In genomic region chr21:45592208-45592619, GRCh38 we compare ENCODE assay signal across 9 cellular contexts. TPM values are rescaled to one million over a fixed set of nuclear protein-coding genes. Genes with fewer than 3 reads are reported as not detected.
DNase-seq lines count a peak whose midpoint lies in the region; ATAC-seq and TF ChIP-seq lines count a peak whose summit lies in the region.
"Had no signal": no experiment of that assay in that cellular context is flagged by ENCODE, and none has a peak within 500 bp of the region (broad histone marks: within the 10 kb centered on the region; RNA-seq: fewer than 3 reads in every experiment).

No MANE protein-coding gene starts in this region.

- H3K27ac Mint-ChIP-seq in stimulated activated naive B cell treated with anti-CD40 and anti-IgM and Interleukin-4, amounts not matched to agents 10 μg/mL and 1 μg/mL and 100 μg/mL, for 72 hours, result no peak overlapping the region

- peaks cover 0 to 3% of the 10 kb centered on the region in 2 donors for H3K36me3 Mint-ChIP-seq in stimulated activated naive B cell treated with anti-CD40 and anti-IgM and Interleukin-4, amounts not matched to agents 10 μg/mL and 1 μg/mL and 100 μg/mL, for 72 hours

- H3K4me2 ChIP-seq in DND-41 (ENCODE audit: insufficient read depth, low read length), result no peak overlapping the region

- H3K9me3 ChIP-seq in DND-41 (ENCODE audit: insufficient read depth, low read length, severe bottlenecking) (no peaks in the 10 kb centered on the region), esophagus muscularis mucosa (peaks cover 0 to 14% (median 8%) of the 10 kb centered on the region in 4 donors)

- 0 out of 2 replicates have a peak, but pooled peaks cover 2% of the 10 kb centered on the region for H4K20me1 ChIP-seq in DND-41 (ENCODE audit: insufficient read depth, low read length)

- TF ChIP-seq CTCF in DND-41 (IDR thresholded peaks at IDR 0.05; ENCODE audit: borderline replicate concordance, extremely low read depth, low read length, poor library complexity, severe bottlenecking), result no peak
- TF ChIP-seq CTCF in fibroblast of the aortic adventitia (IDR thresholded peaks at IDR 0.05; ENCODE audit: insufficient read depth, low read length), result no peak
- TF ChIP-seq CTCF in esophagus muscularis mucosa (IDR thresholded peaks at IDR 0.05), result no peak

- no peaks in the 10 kb centered on the region for H3K27me3 ChIP-seq in DND-41 (ENCODE audit: insufficient read depth, low read length, poor library complexity)
- H3K27me3 ChIP-seq in esophagus muscularis mucosa, result peaks cover 0 to 68% (median 19%) of the 10 kb centered on the region in 4 donors

- H3K4me3 ChIP-seq in DND-41 (ENCODE audit: low read depth in 1 of 2, low read length in 2 of 2), result no peak overlapping the region
- H3K4me3 ChIP-seq in fibroblast of the aortic adventitia (ENCODE audit: low read depth, low read length), result no peak overlapping the region
- no peak overlapping the region for H3K4me3 ChIP-seq in esophagus muscularis mucosa
- H3K4me3 ChIP-seq: SK-N-MC had no signal

- no peaks in the 10 kb centered on the region for H3K36me3 ChIP-seq in DND-41 (ENCODE audit: insufficient read depth, low read length)
- no peaks in the 10 kb centered on the region for H3K36me3 ChIP-seq in esophagus muscularis mucosa

- H2AFZ ChIP-seq in DND-41 (ENCODE audit: low read depth, low read length), result no peak overlapping the region

- TF ChIP-seq POLR2A in esophagus muscularis mucosa (IDR thresholded peaks at IDR 0.05; ENCODE audit: low read depth), result no peak

- no peak overlapping the region for H3K9ac ChIP-seq in DND-41 (ENCODE audit: low read depth, low read length)

- no peak for TF ChIP-seq EP300 in esophagus muscularis mucosa (IDR thresholded peaks at IDR 0.05)

- intact Hi-C loops in esophagus muscularis mucosa (cut with DNase I), result no loop called here

- no peak overlapping the region for H3K27ac ChIP-seq in DND-41 (ENCODE audit: low read length)
- no peak overlapping the region for H3K27ac ChIP-seq in esophagus muscularis mucosa (replicated peaks in 1 of 4)
- H3K27ac ChIP-seq: SK-N-MC had no signal

- WGBS in esophagus muscularis mucosa, result 68% methylated on average over 3 of the region's 3 CpGs

- peaks cover 12% of the 10 kb centered on the region for H3K4me1 ChIP-seq in DND-41 (ENCODE audit: insufficient read depth, low read length)
- peaks cover 13 to 31% (median 22%) of the 10 kb centered on the region in 4 donors for H3K4me1 ChIP-seq in esophagus muscularis mucosa

- peak; percentile 49 for DNase-seq in DND-41
- peak; percentile 82 to 84 for DNase-seq in activated CD4-positive, alpha-beta T cell treated with anti-CD3 and anti-CD28 coated beads for 4 hours
- peak; percentile 10 for DNase-seq in fibroblast of the aortic adventitia (ENCODE audit: low read depth)
- DNase-seq in stimulated activated naive B cell treated with anti-CD40 and anti-IgM and Interleukin-4, amounts not matched to agents 10 μg/mL and 1 μg/mL and 100 μg/mL, for 72 hours, result peak; percentile 72
- DNase-seq in NCI-H446 treated with DMSO at 0.1 percent for 48 hours (lab: John Stamatoyannopoulos, UW), result no peak
- no peak for DNase-seq in NCI-H1436 treated with DMSO at 0.1 percent for 48 hours (lab: John Stamatoyannopoulos, UW)
- DNase-seq in esophagus muscularis mucosa (ENCODE audit: extremely low spot score), result no peak

- peaks cover 3 to 9% of the 10 kb centered on the region in 2 donors for H3K9me3 Mint-ChIP-seq in stimulated activated naive B cell treated with anti-CD40 and anti-IgM and Interleukin-4, amounts not matched to agents 10 μg/mL and 1 μg/mL and 100 μg/mL, for 72 hours

- ATAC-seq in DND-41 (ENCODE audit: insufficient read depth, low read depth), result peak; percentile 59
- ATAC-seq in HG02642 (IDR thresholded peaks at IDR 0.05; ENCODE audit: poor library complexity, unreplicated experiment), result peak; percentile 33
- peak; percentile 71 to 75 for ATAC-seq in stimulated activated naive B cell treated with anti-CD40 and anti-IgM and Interleukin-4, amounts not matched to agents 10 μg/mL and 1 μg/mL and 100 μg/mL, for 72 hours (replicated peaks)

- peak overlapping the region in 1 of 2 donors; percentile 6 for H3K4me3 Mint-ChIP-seq in stimulated activated naive B cell treated with anti-CD40 and anti-IgM and Interleukin-4, amounts not matched to agents 10 μg/mL and 1 μg/mL and 100 μg/mL, for 72 hours

- H3K27me3 Mint-ChIP-seq in stimulated activated naive B cell treated with anti-CD40 and anti-IgM and Interleukin-4, amounts not matched to agents 10 μg/mL and 1 μg/mL and 100 μg/mL, for 72 hours, result peaks cover 31 to 56% of the 10 kb centered on the region in 2 donors

- peaks cover 12 to 15% of the 10 kb centered on the region in 2 donors for H3K4me1 Mint-ChIP-seq in stimulated activated naive B cell treated with anti-CD40 and anti-IgM and Interleukin-4, amounts not matched to agents 10 μg/mL and 1 μg/mL and 100 μg/mL, for 72 hours

- no peaks in the 10 kb centered on the region for H3K79me2 ChIP-seq in DND-41 (ENCODE audit: insufficient read depth, low read length)

RNA-seq across cellular contexts. Expression of gene SLC19A1, which starts 50.0 kb away (rescaled TPM):
- 2.2 and 7.4 TPM in 2 replicates for total RNA-seq in fibroblast of the aortic adventitia (ENCODE audit: low replicate concordance)
- total RNA-seq in esophagus muscularis mucosa, result 10 to 100 TPM in 1 of 4 donors, 1 to 10 TPM in 3; 2.8 to 10.0 (median 6.6) TPM

RNA-seq across cellular contexts. Expression of gene PCBP3, which starts 51.3 kb away (rescaled TPM):
- total RNA-seq in fibroblast of the aortic adventitia (ENCODE audit: low replicate concordance) (1.2 and 4.2 TPM in 2 replicates), esophagus muscularis mucosa (1 to 10 TPM; 7.5 to 9.2 (median 8.1) TPM)

Comparison
In these comparisons a context has a peak if more than half of its experiments do, and no peak if none do; other contexts are left out.
1. DNase-seq: peak in DND-41 (single experiment), activated CD4-positive, alpha-beta T cell treated with anti-CD3 and anti-CD28 coated beads for 4 hours (2 of 2), fibroblast of the aortic adventitia (single experiment) and stimulated activated naive B cell treated with anti-CD40 and anti-IgM and Interleukin-4, amounts not matched to agents 10 μg/mL and 1 μg/mL and 100 μg/mL, for 72 hours (single experiment); none in NCI-H446 treated with DMSO at 0.1 percent for 48 hours (single experiment), NCI-H1436 treated with DMSO at 0.1 percent for 48 hours (single experiment) and esophagus muscularis mucosa (single experiment).
2. Peak in every context shown above with its lines, with median percentiles within 50 percentile points of each other: ATAC-seq.